10 cellular contexts compared by ENCODE assay signal in genomic region chr12:89494411-89495231, GRCh38. TPM values are rescaled to one million over a fixed set of nuclear protein-coding genes. Genes with fewer than 3 reads are reported as not detected.
A peak's percentile ranks its signal among the peaks of the same experiment; 100 is the strongest.
DNase-seq lines count a peak whose midpoint lies in the region; ATAC-seq and TF ChIP-seq lines count a peak whose summit lies in the region.
"Had no signal": no experiment of that assay in that cellular context is flagged by ENCODE, and none has a peak within 500 bp of the region (broad histone marks: within the 10 kb centered on the region; RNA-seq: fewer than 3 reads in every experiment).

No MANE protein-coding gene starts in this region.

- no peak overlapping the region for H3K4me2 ChIP-seq in mammary epithelial cell (ENCODE audit: insufficient read depth, low read depth, low read length)

- TF ChIP-seq CTCF in mammary epithelial cell (conservative IDR thresholded peaks at IDR 0.05 in 1 of 2, IDR thresholded peaks at IDR 0.05 in 1 of 2; ENCODE audit: extremely low read depth in 1 of 2, insufficient read depth in 1 of 2, low read depth in 1 of 2, low read length in 2 of 2) (no peak), breast epithelium (IDR thresholded peaks at IDR 0.05) (no peak), epithelial cell of esophagus (IDR thresholded peaks at IDR 0.05; ENCODE audit: insufficient read depth, low read depth, low read length, missing control alignments) (no peak), GM20000 (IDR thresholded peaks at IDR 0.05; ENCODE audit: extremely low read depth, missing control alignments) (no peak)

- H3K36me3 ChIP-seq in mammary epithelial cell (ENCODE audit: insufficient read depth, low read length) (no peaks in the 10 kb centered on the region), breast epithelium (no peaks in the 10 kb centered on the region)

- H3K4me1 ChIP-seq in mammary epithelial cell (ENCODE audit: insufficient read depth, low read length) = peaks cover 12% of the 10 kb centered on the region
- no peaks in the 10 kb centered on the region for H3K4me1 ChIP-seq in breast epithelium

- no TSS peak for BruUV-seq in mammary epithelial cell (replicated peaks; lab: Mats Ljungman, UMichigan)

- H3K4me3 ChIP-seq in mammary epithelial cell (replicated peaks in 1 of 3; ENCODE audit: insufficient read depth in 1 of 3, low read depth in 2 of 3, low read length in 3 of 3) (no peak overlapping the region), breast epithelium (no peak overlapping the region), epithelial cell of esophagus (ENCODE audit: low read length) (no peak overlapping the region)
- H3K4me3 ChIP-seq: body of pancreas had no signal

- H3K9me3 ChIP-seq in mammary epithelial cell (replicated peaks; ENCODE audit: insufficient read depth, low read length) (no peaks in the 10 kb centered on the region), breast epithelium (no peaks in the 10 kb centered on the region)
- H3K9me3 ChIP-seq: body of pancreas had no signal

- dilution Hi-C loops in mammary epithelial cell (cut with HindIII; ENCODE audit: low sequenced_read_pairs) = no loop called here

- WGBS in mammary epithelial cell (ENCODE audit: low coverage, missing lambda C conversion rate) = 83% methylated on average over 9 of the region's 9 CpGs

- CTCF ChIA-PET in mammary epithelial cell (lab: Charles Lee; ENCODE audit: low non-redundant PET) (no interaction called here), HEK293T (lab: Yijun Ruan, JAX) (no interaction called here)

- intact Hi-C loops in mammary epithelial cell (cut with micrococcal nuclease) = no loop called here
- intact Hi-C loops in breast epithelium (cut with DNase I; ENCODE audit: low total_unique reads) = loop anchor here (5.0 kb wide), 1 partner anchor 167 kb away; no protein-coding TSS in a partner anchor

- H4K20me1 ChIP-seq in mammary epithelial cell (ENCODE audit: insufficient read depth, low read length) = no peaks in the 10 kb centered on the region

- H3K27ac ChIP-seq in mammary epithelial cell (ENCODE audit: insufficient read depth, low read depth, low read length) (no peak overlapping the region), breast epithelium (no peak overlapping the region)
- H3K27ac ChIP-seq: body of pancreas, C4-2B had no signal

- ATAC-seq in HG03565 (IDR thresholded peaks at IDR 0.05; ENCODE audit: unreplicated experiment) (peak; percentile 50), GM19328 (IDR thresholded peaks at IDR 0.05; ENCODE audit: unreplicated experiment) (no peak)
- ATAC-seq: body of pancreas had no signal

- H2AFZ ChIP-seq in mammary epithelial cell (ENCODE audit: low read depth, low read length) = no peak overlapping the region

- DNase-seq in mammary epithelial cell (peak; percentile 48), breast epithelium (ENCODE audit: low spot score in 2 of 2) (no peak), epithelial cell of esophagus (ENCODE audit: low read depth) (peak; percentile 56), DMS114 treated with DMSO at 0.1 percent for 48 hours (lab: John Stamatoyannopoulos, UW; ENCODE audit: unreplicated experiment) (no peak), HEK293T (ENCODE audit: extremely low spot score) (no peak), GM20000 (ENCODE audit: low spot score) (no peak)
- DNase-seq: body of pancreas had no signal

- POLR2A ChIA-PET in HEK293T (lab: Yijun Ruan, JAX) = no interaction called here

- no peak overlapping the region for H3K9ac ChIP-seq in mammary epithelial cell (ENCODE audit: insufficient read depth, low read length)

- H3K27me3 ChIP-seq in mammary epithelial cell (ENCODE audit: insufficient read depth, low read length) (no peaks in the 10 kb centered on the region), breast epithelium (no peaks in the 10 kb centered on the region)
- H3K27me3 ChIP-seq: body of pancreas had no signal

- H3K79me2 ChIP-seq in mammary epithelial cell (ENCODE audit: insufficient read depth, low read length) = no peaks in the 10 kb centered on the region

- in situ Hi-C loops in mammary epithelial cell (cut with MboI; ENCODE audit: low sequenced_read_pairs in 2 of 2) = no loop called here

- no peak for TF ChIP-seq POLR2A in breast epithelium (IDR thresholded peaks at IDR 0.05)

TF ChIP-seq in HEK293T, 16 proteins besides CTCF, POLR2A, EP300 and RAD21:
- TF ChIP-seq TARDBP (IDR thresholded peaks at IDR 0.05) (no peak), ARNT (IDR thresholded peaks at IDR 0.05) (no peak), HDGF (IDR thresholded peaks at IDR 0.05; ENCODE audit: borderline replicate concordance) (no peak), LEF1 (IDR thresholded peaks at IDR 0.05; ENCODE audit: borderline replicate concordance) (no peak), NFRKB (IDR thresholded peaks at IDR 0.05) (no peak), SP1 (IDR thresholded peaks at IDR 0.05) (no peak), SUZ12 (IDR thresholded peaks at IDR 0.05) (no peak), L3MBTL2 (conservative IDR thresholded peaks at IDR 0.05) (no peak), FOXK2 (IDR thresholded peaks at IDR 0.05) (no peak), PKNOX1 (IDR thresholded peaks at IDR 0.05) (no peak), FOXA1 (IDR thresholded peaks at IDR 0.05) (no peak), ZNF384 (IDR thresholded peaks at IDR 0.05) (no peak)

RNA-seq across cellular contexts. Expression of gene GALNT4, which starts 30.0 kb away (rescaled TPM):
- 10 to 100 TPM in 1 of 2 donors, 1 to 10 TPM in 1; 7.9 to 12.3 TPM for total RNA-seq in mammary epithelial cell
- polyA plus RNA-seq in mammary epithelial cell = 3.6 TPM
- 0.98 TPM for polyA minus RNA-seq in mammary epithelial cell
- 10 to 100 TPM in 1 of 3 donors, 1 to 10 TPM in 2; 5.3 to 11.1 (median 7.2) TPM for total RNA-seq in breast epithelium

RNA-seq across cellular contexts. Expression of gene POC1B, which starts 31.2 kb away (rescaled TPM):
- total RNA-seq in mammary epithelial cell (10 to 100 TPM; 16.8 to 27.0 TPM), breast epithelium (10 to 100 TPM; 16.0 to 30.4 (median 27.9) TPM)
- 11.5 TPM for polyA plus RNA-seq in mammary epithelial cell
- polyA minus RNA-seq in mammary epithelial cell = 27.7 TPM

Comparison
In these comparisons a context has a peak if more than half of its experiments do, and no peak if none do; other contexts are left out.
1. DNase-seq: peak in mammary epithelial cell (single experiment) and epithelial cell of esophagus (single experiment); none in breast epithelium (0 of 2), DMS114 treated with DMSO at 0.1 percent for 48 hours (single experiment), HEK293T (single experiment) and GM20000 (single experiment).